26 cellular contexts compared by ENCODE assay signal in the genomic region with DNA sequence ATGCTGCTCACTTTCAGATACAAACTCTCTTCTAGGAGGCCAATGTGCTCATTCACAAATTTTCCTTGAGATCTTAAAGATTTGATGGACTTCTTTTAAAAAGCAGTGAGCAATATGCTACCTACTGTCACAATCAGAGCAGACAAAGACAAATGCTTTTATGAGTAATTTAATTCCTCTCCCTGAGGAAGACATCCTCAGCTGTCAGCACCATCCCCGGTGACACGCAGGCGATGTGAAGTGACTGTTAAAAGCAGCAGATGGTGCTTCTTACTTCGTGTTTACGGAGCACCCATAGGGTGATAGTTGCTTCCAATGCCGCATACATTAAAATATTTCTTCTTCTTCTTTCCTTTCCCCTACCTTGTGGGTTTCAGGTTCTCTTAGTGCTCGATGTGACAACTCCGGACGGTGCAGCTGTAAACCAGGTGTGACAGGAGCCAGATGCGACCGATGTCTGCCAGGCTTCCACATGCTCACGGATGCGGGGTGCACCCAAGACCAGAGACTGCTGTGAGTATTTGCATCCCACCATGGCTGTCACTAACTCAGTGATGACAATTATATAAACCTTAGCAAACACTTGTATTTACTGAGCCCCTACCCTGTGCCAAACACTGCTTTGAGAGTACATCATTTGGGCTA. TPM values are rescaled to one million over a fixed set of nuclear protein-coding genes. Genes with fewer than 3 reads are reported as not detected.
DNase-seq lines count a peak whose midpoint lies in the region; ATAC-seq, FAIRE-seq and TF ChIP-seq lines count a peak whose summit lies in the region.
"Had no signal": no experiment of that assay in that cellular context is flagged by ENCODE, and none has a peak within 500 bp of the region (broad histone marks: within the 10 kb centered on the region; RNA-seq: fewer than 3 reads in every experiment).

No MANE protein-coding gene starts in this region.

- DNase-seq in HEK293T (ENCODE audit: extremely low spot score) (no peak), NCI-H1694 treated with DMSO at 0.1 percent for 48 hours (lab: John Stamatoyannopoulos, UW) (peak; percentile 88), RPMI8226 (peak; percentile 8), myocyte (ENCODE audit: low read depth) (peak; percentile 56), dermis blood vessel endothelial cell (no peak), kidney (no peak)
- DNase-seq: activated CD4-positive, alpha-beta T cell treated with anti-CD3 and anti-CD28 coated beads, Interleukin-2, amount 50 U/mL, for 48 hours; activated CD4-positive, CD25-positive, alpha-beta regulatory T cell; activated CD8-positive, alpha-beta memory T cell treated with anti-CD3 and anti-CD28 coated beads, Interleukin-2, amount 50 U/mL, for 4 hours; KG1; kidney glomerular epithelial cell; MM.1S; NCI-H2029 treated with DMSO at 0.1 percent for 48 hours; psoas muscle; SIG-M5; stimulated activated CD4-positive, alpha-beta T cell treated with anti-CD3 and anti-CD28 coated beads, Interleukin-1b, Interleukin-23, amount 100 ng/mL, for 48 hours had no signal

- H3K4me1 ChIP-seq in kidney (ENCODE audit: control insufficient read depth in 1 of 2, insufficient read depth in 1 of 2, low read depth in 1 of 2, low read length in 2 of 2) = peaks cover 0 to 7% of the 10 kb centered on the region in 2 donors

- POLR2A ChIA-PET in HEK293T (lab: Yijun Ruan, JAX) = interaction anchor here (1.4 kb wide), 1 partner anchor 20 kb away, joined by 3 read pairs; no protein-coding TSS in a partner anchor

- no peak for FAIRE-seq in kidney (lab: Jason Lieb, UNC)
- FAIRE-seq: endothelial cell of umbilical vein, GM18507, HTR-8/SVneo had no signal

- H3K9ac ChIP-seq in kidney (ENCODE audit: low read length in 2 of 2) = no peak overlapping the region

- no peak for TF ChIP-seq CTCF in kidney (IDR thresholded peaks at IDR 0.05; ENCODE audit: borderline replicate concordance, extremely low read depth, insufficient read depth)

- intact Hi-C loops in kidney (cut with DNase I) = no loop called here

- CTCF ChIA-PET in HEK293T (lab: Yijun Ruan, JAX) = interaction anchor here (1.0 to 1.1 kb wide), 2 partner anchors 13 to 20 kb away, joined by 3 to 4 read pairs; no protein-coding TSS in a partner anchor

- no peak overlapping the region for H3K4me3 ChIP-seq in kidney (ENCODE audit: low read length in 2 of 2)
- H3K4me3 ChIP-seq: dorsolateral prefrontal cortex, GM23338, lung, psoas muscle, skin epidermis had no signal

- H3K27ac ChIP-seq in kidney (ENCODE audit: low read depth in 2 of 2, low read length in 2 of 2) = no peak overlapping the region
- H3K27ac ChIP-seq: neutrophil, psoas muscle, skin epidermis had no signal

- H3K36me3 ChIP-seq in kidney (ENCODE audit: control insufficient read depth in 1 of 2, insufficient read depth in 2 of 2, low read length in 2 of 2) = no peaks in the 10 kb centered on the region
- H3K36me3 ChIP-seq: neutrophil had no signal

- no peak for ATAC-seq in GM21423 (IDR thresholded peaks at IDR 0.05; ENCODE audit: unreplicated experiment)
- ATAC-seq: activated naive CD4-positive, alpha-beta T cell treated with anti-CD3 and anti-CD28 coated beads, Interleukin-2, amount 50 U/mL, for 72 hours; GM23338 had no signal

- H3K9me3 ChIP-seq in kidney (ENCODE audit: control insufficient read depth in 1 of 2, low read length in 2 of 2) = no peaks in the 10 kb centered on the region
- H3K9me3 ChIP-seq: neutrophil, psoas muscle had no signal

TF ChIP-seq in HEK293T, 16 proteins besides CTCF, POLR2A, EP300 and RAD21:
- TF ChIP-seq PKNOX1 (IDR thresholded peaks at IDR 0.05) = peak; percentile 20; the same call in 1 of the 2 replicates
- TF ChIP-seq HDGF (IDR thresholded peaks at IDR 0.05; ENCODE audit: borderline replicate concordance) = no peak
- TF ChIP-seq ARNT (IDR thresholded peaks at IDR 0.05) = no peak
- TF ChIP-seq TARDBP (IDR thresholded peaks at IDR 0.05) = no peak
- no peak for TF ChIP-seq FOXA1 (IDR thresholded peaks at IDR 0.05)
- no peak for TF ChIP-seq SUZ12 (IDR thresholded peaks at IDR 0.05)
TF ChIP-seq in HEK293T: peak in this region for 1.

RNA-seq across cellular contexts. Expression of gene LAMC2, which starts 29.1 kb away (rescaled TPM):
- total RNA-seq in myocyte = 1.7 and 2.3 TPM in 2 replicates
- polyA plus RNA-seq in myocyte (2012) = 1.3 TPM
- 0.70 and 1.5 TPM in 2 replicates for total RNA-seq in dermis blood vessel endothelial cell
- total RNA-seq in kidney = 89.0 TPM
- polyA plus RNA-seq in kidney (ENCODE audit: insufficient read depth, low read depth, low replicate concordance) = 4.0 TPM
- total RNA-seq: activated naive CD4-positive, alpha-beta T cell treated with anti-CD3 and anti-CD28 coated beads, Interleukin-2, amount 50 U/mL, for 72 hours had no signal

Comparison
In these comparisons a context has a peak if more than half of its experiments do, and no peak if none do; other contexts are left out.
1. DNase-seq: peak in NCI-H1694 treated with DMSO at 0.1 percent for 48 hours (single experiment), RPMI8226 (single experiment) and myocyte (single experiment); none in HEK293T (single experiment), dermis blood vessel endothelial cell (single experiment) and kidney (single experiment).
2. RNA of gene LAMC2, which starts 29.1 kb away (total RNA-seq): 89.0 TPM in kidney (single experiment); 1.7 to 2.3 TPM in myocyte and 0.70 to 1.5 TPM in dermis blood vessel endothelial cell; every median in the first group is over 10 times any median in the second.